In genomic region chr11:375065-376025, GRCh38 we compare ENCODE assay signal across 26 cellular contexts. TPM values are rescaled to one million over a fixed set of nuclear protein-coding genes. Genes with fewer than 3 reads are reported as not detected.
DNase-seq lines count a peak whose midpoint lies in the region; ATAC-seq and TF ChIP-seq lines count a peak whose summit lies in the region.
"Had no signal": no experiment of that assay in that cellular context is flagged by ENCODE, and none has a peak within 500 bp of the region (broad histone marks: within the 10 kb centered on the region; RNA-seq: fewer than 3 reads in every experiment).

No MANE protein-coding gene starts in this region.

- TF ChIP-seq POLR2A in IMR-90 (IDR thresholded peaks at IDR 0.05; ENCODE audit: low read depth, low read length) (no peak), body of pancreas (IDR thresholded peaks at IDR 0.05) (no peak)

- DNase-seq in right cardiac atrium (peak; percentile 13 to 49 (median 37)), left ventricle myocardium inferior (no peak), IMR-90 (no peak), epidermal melanocyte (ENCODE audit: insufficient read length, low spot score) (peak; percentile 15), body of pancreas (no peak)
- DNase-seq in effector CD8-positive, alpha-beta T cell (lab: John Stamatoyannopoulos, UW), result no peak
- DNase-seq: C1 segment of cervical spinal cord, COR-L47, DMS79 treated with DMSO at 0.1 percent for 48 hours, GF-D8, GOT3, HCEC 1CT, KBM-7, MV-4-11, NCI-H1105, NCI-H1436 treated with DMSO at 0.1 percent for 48 hours, NCI-H1930, NCI-H2107, NCI-H524, NCI-H748 treated with DMSO at 0.1 percent for 48 hours, SHP77 had no signal

- 0 out of 4 replicates have a peak, but pooled peaks cover 0 to 1% of the 10 kb centered on the region in 2 experiments for H3K79me1 ChIP-seq in IMR-90 (ENCODE audit: low read depth in 1 of 2, low read length in 2 of 2)

- H3K56ac ChIP-seq in IMR-90 (ENCODE audit: extremely low read depth, insufficient read depth, low read length), result no peak overlapping the region

- H3K23ac ChIP-seq in IMR-90 (ENCODE audit: low read depth, low read length), result no peak overlapping the region

- H3K9ac ChIP-seq in IMR-90 (ENCODE audit: low read depth, low read length), result no peak overlapping the region

- no peak overlapping the region for H2AFZ ChIP-seq in IMR-90 (replicated peaks; ENCODE audit: low read length, poor library complexity)

- H3K27me3 ChIP-seq in right cardiac atrium (ENCODE audit: control insufficient read depth, insufficient read depth) (no peaks in the 10 kb centered on the region), left ventricle myocardium inferior (ENCODE audit: low read depth) (peaks cover 71% of the 10 kb centered on the region), IMR-90 (ENCODE audit: control insufficient read depth, insufficient read depth, low read length) (no peaks in the 10 kb centered on the region), body of pancreas (no peaks in the 10 kb centered on the region)

- peak overlapping the region; percentile 42 for H2AK9ac ChIP-seq in IMR-90 (replicated peaks; ENCODE audit: low read depth, low read length, poor library complexity)

- H3K4me2 ChIP-seq in IMR-90 (ENCODE audit: low read depth, low read length), result no peak overlapping the region

- H3K9me3 ChIP-seq in right cardiac atrium (ENCODE audit: control insufficient read depth, low read length) (no peaks in the 10 kb centered on the region), left ventricle myocardium inferior (replicated peaks) (no peaks in the 10 kb centered on the region), IMR-90 (ENCODE audit: control insufficient read depth, insufficient read depth, low read length) (no peaks in the 10 kb centered on the region), body of pancreas (no peaks in the 10 kb centered on the region)

- H4K5ac ChIP-seq in IMR-90 (ENCODE audit: low read depth, low read length), result no peak overlapping the region

- H4K20me1 ChIP-seq in IMR-90 (ENCODE audit: insufficient read depth, low read length), result peaks cover 13% of the 10 kb centered on the region; the same call in 1 of the 2 replicates

- ATAC-seq in right cardiac atrium (no peak), IMR-90 (ENCODE audit: low read depth) (no peak), HG02798 (IDR thresholded peaks at IDR 0.05; ENCODE audit: poor library complexity, unreplicated experiment) (no peak), body of pancreas (no peak)

- dilution Hi-C loops in IMR-90 (cut with HindIII; ENCODE audit: low sequenced_read_pairs, unreplicated experiment), result no loop called here

- H2BK15ac ChIP-seq in IMR-90 (ENCODE audit: low read depth, low read length), result no peak overlapping the region

- H3K4me3 ChIP-seq in right cardiac atrium (ENCODE audit: low read length) (no peak overlapping the region), left ventricle myocardium inferior (no peak overlapping the region), IMR-90 (ENCODE audit: insufficient read depth, low read depth, low read length) (no peak overlapping the region), body of pancreas (no peak overlapping the region)

- H4K91ac ChIP-seq in IMR-90 (ENCODE audit: insufficient read depth, low read depth, low read length), result no peak overlapping the region

- CTCF ChIA-PET in IMR-90 (lab: Yijun Ruan, JAX), result no interaction called here

- no peak overlapping the region for H2AK5ac ChIP-seq in IMR-90 (ENCODE audit: low read depth, low read length)

- H3K36me3 ChIP-seq in left ventricle myocardium inferior, result no peaks in the 10 kb centered on the region
- H3K36me3 ChIP-seq in IMR-90 (ENCODE audit: control insufficient read depth, insufficient read depth, low read length), result peaks cover 51% of the 10 kb centered on the region
- no peaks in the 10 kb centered on the region for H3K36me3 ChIP-seq in body of pancreas (replicated peaks in 1 of 2; ENCODE audit: insufficient read depth in 1 of 2, low read depth in 2 of 2)

- H3K9me1 ChIP-seq in IMR-90 (ENCODE audit: insufficient read depth, low read length), result no peaks in the 10 kb centered on the region

- TF ChIP-seq CTCF in left ventricle myocardium inferior (IDR thresholded peaks at IDR 0.05; ENCODE audit: borderline replicate concordance) (no peak), IMR-90 (conservative IDR thresholded peaks at IDR 0.05; ENCODE audit: low read depth, low read length) (no peak), body of pancreas (IDR thresholded peaks at IDR 0.05) (no peak)

- no peak overlapping the region for H3K27ac ChIP-seq in right cardiac atrium (ENCODE audit: low read length)
- H3K27ac ChIP-seq in left ventricle myocardium inferior (replicated peaks), result no peak overlapping the region
- H3K27ac ChIP-seq in IMR-90 (ENCODE audit: insufficient read depth, low read length), result no peak overlapping the region
- H3K27ac ChIP-seq in body of pancreas, result no peak overlapping the region

- no peak overlapping the region for H2BK20ac ChIP-seq in IMR-90 (ENCODE audit: low read depth, low read length)

- H2BK120ac ChIP-seq in IMR-90 (ENCODE audit: low read depth, low read length), result no peak overlapping the region

- in situ Hi-C loops in IMR-90 (cut with MboI; ENCODE audit: low sequenced_read_pairs), result no loop called here

- TF ChIP-seq RAD21 in IMR-90 (IDR thresholded peaks at IDR 0.05; ENCODE audit: low read length), result no peak

- intact Hi-C loops in right cardiac atrium (cut with DNase I), result no loop called here
- intact Hi-C loops in left ventricle myocardium inferior (cut with micrococcal nuclease), result no loop called here
- intact Hi-C loops in IMR-90 (cut with micrococcal nuclease), result no loop called here
- intact Hi-C loops in body of pancreas (cut with DNase I), result no loop called here

- no peak overlapping the region for H3K4ac ChIP-seq in IMR-90 (ENCODE audit: low read depth, low read length)

- H3K14ac ChIP-seq in IMR-90 (replicated peaks; ENCODE audit: low read depth, low read length), result no peak overlapping the region

- no peak overlapping the region for H3K18ac ChIP-seq in IMR-90 (ENCODE audit: low read depth, low read length)

- 94% methylated on average over 41 of the region's 41 CpGs for WGBS in right cardiac atrium
- WGBS in IMR-90 (ENCODE audit: extremely low coverage in 2 of 2, insufficient read length in 1 of 2), 2 experiments, result 97% methylated on average over 26 of the region's 41 CpGs; no CpG with 5 or more reads in 1 of the 2 experiments
- 63 to 78% methylated on average over 17 to 38 of the region's 41 CpGs for WGBS in body of pancreas, 2 donors

- H2BK5ac ChIP-seq in IMR-90 (ENCODE audit: low read depth, low read length, poor library complexity, severe bottlenecking), result no peak overlapping the region

- no peaks in the 10 kb centered on the region for H3K4me1 ChIP-seq in right cardiac atrium (ENCODE audit: control insufficient read depth, insufficient read depth, low read length)
- H3K4me1 ChIP-seq in left ventricle myocardium inferior, result no peaks in the 10 kb centered on the region
- peaks cover 2% of the 10 kb centered on the region; the same call in 1 of the 2 replicates for H3K4me1 ChIP-seq in IMR-90 (ENCODE audit: control insufficient read depth, insufficient read depth, low read length)
- H3K4me1 ChIP-seq in body of pancreas, result no peaks in the 10 kb centered on the region

- BruUV-seq in IMR-90 (replicated peaks; lab: Mats Ljungman, UMichigan), result no TSS peak

- POLR2A ChIA-PET in IMR-90 (lab: Charles Lee; ENCODE audit: unreplicated experiment), result no interaction called here

- H4K8ac ChIP-seq in IMR-90 (ENCODE audit: low read depth in 2 of 2, low read length in 2 of 2), result no peak overlapping the region

TF ChIP-seq in IMR-90, 13 proteins besides CTCF, POLR2A, EP300 and RAD21 (continues in another document):
- no peak for TF ChIP-seq RCOR1 (IDR thresholded peaks at IDR 0.05; ENCODE audit: insufficient replicate concordance, low read length)
- TF ChIP-seq, protein P1, sequence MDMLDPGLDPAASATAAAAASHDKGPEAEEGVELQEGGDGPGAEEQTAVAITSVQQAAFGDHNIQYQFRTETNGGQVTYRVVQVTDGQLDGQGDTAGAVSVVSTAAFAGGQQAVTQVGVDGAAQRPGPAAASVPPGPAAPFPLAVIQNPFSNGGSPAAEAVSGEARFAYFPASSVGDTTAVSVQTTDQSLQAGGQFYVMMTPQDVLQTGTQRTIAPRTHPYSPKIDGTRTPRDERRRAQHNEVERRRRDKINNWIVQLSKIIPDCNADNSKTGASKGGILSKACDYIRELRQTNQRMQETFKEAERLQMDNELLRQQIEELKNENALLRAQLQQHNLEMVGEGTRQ (IDR thresholded peaks at IDR 0.05; ENCODE audit: low read depth, low read length), result no peak
- TF ChIP-seq CHD1 (IDR thresholded peaks at IDR 0.05; ENCODE audit: low read depth, low read length), result no peak

RNA-seq across cellular contexts. Expression of gene B4GALNT4, which starts 6.0 kb away (rescaled TPM):
- total RNA-seq in right cardiac atrium (1 to 10 TPM; 1.0 to 1.6 (median 1.3) TPM), left ventricle myocardium inferior (1.5 TPM), IMR-90 (2012; rRNA removed) (5.2 and 6.1 TPM in 2 replicates), body of pancreas (1 to 10 TPM in 1 of 2 donors, not detected in 1; 2.1 TPM)
- polyA plus RNA-seq in right cardiac atrium (2.5 TPM), IMR-90 (2012; rRNA removed) (38.6 and 45.4 TPM in 2 replicates)
- polyA plus RNA-seq in IMR-90 (2012; cell fraction: cytosol; rRNA removed), result 23.3 and 32.7 TPM in 2 replicates
- 324 and 637 TPM in 2 replicates for polyA plus RNA-seq in IMR-90 (2012; cell fraction: nucleus; rRNA removed; ENCODE audit: low replicate concordance)
- total RNA-seq: HT-29 had no signal
- polyA plus RNA-seq: CD4-positive, alpha-beta memory T cell had no signal

RNA-seq across cellular contexts. Expression of gene PKP3, which starts 18.7 kb away (rescaled TPM):
- total RNA-seq in right cardiac atrium (under 1 TPM; 0.26 to 0.88 (median 0.63) TPM), left ventricle myocardium inferior (0.52 TPM), IMR-90 (2012; rRNA removed) (1.4 and 2.2 TPM in 2 replicates), body of pancreas (10 to 100 TPM; 46.2 to 48.8 TPM)
- polyA plus RNA-seq in right cardiac atrium (0.36 TPM), IMR-90 (2012; rRNA removed) (1.5 and 2.6 TPM in 2 replicates)
- 2.0 TPM in 2 replicates for polyA plus RNA-seq in IMR-90 (2012; cell fraction: cytosol; rRNA removed)
- polyA plus RNA-seq in IMR-90 (2012; cell fraction: nucleus; rRNA removed; ENCODE audit: low replicate concordance), result 2.4 and 8.5 TPM in 2 replicates
- total RNA-seq: A673; CD4-positive, alpha-beta memory T cell; SK-MEL-5 had no signal

RNA-seq across cellular contexts. Expression of gene SIGIRR, which starts 39.5 kb away (rescaled TPM):
- 10 to 100 TPM; 28.6 to 42.4 (median 35.1) TPM for total RNA-seq in right cardiac atrium
- 61.8 TPM for polyA plus RNA-seq in right cardiac atrium
- 34.9 TPM for total RNA-seq in left ventricle myocardium inferior
- total RNA-seq in IMR-90 (2012; rRNA removed), result 9.4 and 10.9 TPM in 2 replicates
- polyA plus RNA-seq in IMR-90 (2012; rRNA removed), result 27.6 and 33.8 TPM in 2 replicates
- polyA plus RNA-seq in IMR-90 (2012; cell fraction: cytosol; rRNA removed), result 42.2 and 46.1 TPM in 2 replicates
- polyA plus RNA-seq in IMR-90 (2012; cell fraction: nucleus; rRNA removed; ENCODE audit: low replicate concordance), result 45.4 and 109 TPM in 2 replicates
- total RNA-seq in body of pancreas, result 10 to 100 TPM; 50.8 to 65.6 TPM

RNA-seq across cellular contexts. Expression of gene IFITM3, which starts 54.7 kb away (rescaled TPM):
- total RNA-seq in right cardiac atrium (100 to 1,000 TPM; 263 to 569 (median 519) TPM), left ventricle myocardium inferior (259 TPM), IMR-90 (2012; rRNA removed) (40.9 and 52.5 TPM in 2 replicates), body of pancreas (10 to 100 TPM; 51.4 to 59.7 TPM)
- polyA plus RNA-seq in right cardiac atrium (749 TPM), IMR-90 (2012; rRNA removed) (906 and 1,008 TPM in 2 replicates)
- 803 and 1,768 TPM in 2 replicates for polyA plus RNA-seq in IMR-90 (2012; cell fraction: cytosol; rRNA removed)
- 153 and 347 TPM in 2 replicates for polyA plus RNA-seq in IMR-90 (2012; cell fraction: nucleus; rRNA removed; ENCODE audit: low replicate concordance)

Comparison
In these comparisons a context has a peak if more than half of its experiments do, and no peak if none do; other contexts are left out.
1. DNase-seq: peak in right cardiac atrium (3 of 3) and epidermal melanocyte (single experiment); none in left ventricle myocardium inferior (single experiment), IMR-90 (single experiment), effector CD8-positive, alpha-beta T cell (single experiment) and body of pancreas (0 of 4).
2. RNA of gene PKP3, which starts 18.7 kb away (total RNA-seq): 46.2 to 48.8 TPM in body of pancreas; 1.4 to 2.2 TPM in IMR-90, 0.26 to 0.88 TPM in right cardiac atrium and 0.52 TPM in left ventricle myocardium inferior (single experiment); every median in the first group is over 10 times any median in the second.